In genomic region chr11:33893711-33894401, GRCh38 we compare ENCODE assay signal across 8 cellular contexts. TPM values are rescaled to one million over a fixed set of nuclear protein-coding genes. Genes with fewer than 3 reads are reported as not detected.
DNase-seq lines count a peak whose midpoint lies in the region; ATAC-seq, FAIRE-seq and TF ChIP-seq lines count a peak whose summit lies in the region.

No MANE protein-coding gene starts in this region.

- H3K79me2 ChIP-seq in GM12878 (ENCODE audit: control insufficient read depth, insufficient read depth, low read length): no peaks in the 10 kb centered on the region

- H3K4me1 ChIP-seq in GM12878 (ENCODE audit: control insufficient read depth, insufficient read depth, low read length): peaks cover 29% of the 10 kb centered on the region
- H3K4me1 ChIP-seq in A673 (ENCODE audit: insufficient read depth, low read length, poor library complexity, severe bottlenecking): peaks cover 66% of the 10 kb centered on the region

- TF ChIP-seq POLR2A in GM12878 (IDR thresholded peaks at IDR 0.05; ENCODE audit: low read depth, low read length): peak; percentile 89

- WGBS in GM12878 (ENCODE audit: insufficient coverage, insufficient replicate concordance, low lambda C conversion rate, missing lambda C conversion rate): under 1% methylated on average over 14 of the region's 14 CpGs

- FAIRE-seq in GM12878 (lab: Jason Lieb, UNC): peak; percentile 68

- in situ Hi-C loops in GM12878 (cut with MboI): no loop called here

- SMC1A ChIA-PET in GM12878 (lab: Charles Lee; ENCODE audit: uncharacterized antibody, unreplicated experiment): interaction anchor here (0.6 to 2.1 kb wide), 9 partner anchors 12 to 281 kb away, joined by 3 to 14 read pairs (median 3); no protein-coding TSS in a partner anchor

- no peaks in the 10 kb centered on the region for H4K20me1 ChIP-seq in GM12878 (ENCODE audit: control insufficient read depth, insufficient read depth)

- RAD21 ChIA-PET in GM12878 (lab: Charles Lee; ENCODE audit: unreplicated experiment): interaction anchor here (1.0 kb wide), 1 partner anchor 18 kb away, joined by 5 read pairs; no protein-coding TSS in a partner anchor

- H3K27ac ChIP-seq in GM12878 (ENCODE audit: control insufficient read depth, insufficient read depth) (peak overlapping the region; percentile 76), A673 (ENCODE audit: low read depth, low read length, poor library complexity, severe bottlenecking) (no peak overlapping the region)

- DNase-seq in T-helper 2 cell: peak in 4 of 5 experiments; percentile 15 to 74 (median 65)
- peak; percentile 92 for DNase-seq in GM12878 (ENCODE audit: low read depth, low spot score)
- peak; percentile 40 to 74 (median 50) for DNase-seq in stimulated activated CD4-positive, alpha-beta T cell treated with anti-CD3 and anti-CD28 coated beads, Interleukin-1b, Interleukin-23, amount 100 ng/mL, for 24 hours (ENCODE audit: low read depth in 4 of 4, low spot score in 1 of 4)
- DNase-seq in A673 (ENCODE audit: low spot score): no peak
- DNase-seq in dermis blood vessel endothelial cell: no peak
- no peak for DNase-seq in mesenteric fat pad (ENCODE audit: low spot score)

- 0 out of 2 replicates have a peak, but pooled peaks have one; percentile 5 for TF ChIP-seq RAD21 in GM12878 (IDR thresholded peaks at IDR 0.05; ENCODE audit: insufficient read depth, low read depth, low read length)

- POLR2A ChIA-PET in GM12878 (lab: Charles Lee) (interaction anchor here (0.5 to 1.3 kb wide), 3 partner anchors 9 to 544 kb away, joined by 3 to 4 read pairs (median 4); no protein-coding TSS in a partner anchor), A673 (lab: Charles Lee; ENCODE audit: low non-redundant PET) (no interaction called here)

- H3K27me3 ChIP-seq in GM12878 (replicated peaks in 1 of 2; ENCODE audit: control insufficient read depth in 2 of 2, insufficient read depth in 2 of 2, low read length in 1 of 2): no peaks in the 10 kb centered on the region; a peak in 1 of 4 replicates
- H3K27me3 ChIP-seq in A673 (replicated peaks; ENCODE audit: insufficient read depth, low read depth, low read length, poor library complexity): no peaks in the 10 kb centered on the region

- H3K4me3 ChIP-seq in GM12878: peak overlapping the region; percentile 73
- no peak overlapping the region for H3K4me3 ChIP-seq in A673 (ENCODE audit: low read depth, low read length, poor library complexity, severe bottlenecking)

- intact Hi-C loops in GM12878 (cut with micrococcal nuclease; ENCODE audit: unreplicated experiment): loop anchor here (1.0 to 2.0 kb wide), 2 partner anchors 18 to 27 kb away; no protein-coding TSS in a partner anchor
- intact Hi-C loops in A673 (cut with micrococcal nuclease; ENCODE audit: unreplicated experiment): no loop called here

- no peak for TF ChIP-seq CTCF in GM12878 (IDR thresholded peaks at IDR 0.05 in 2 of 3, conservative IDR thresholded peaks at IDR 0.05 in 1 of 3; ENCODE audit: control insufficient read depth in 2 of 3, extremely low read depth in 1 of 3, insufficient read depth in 1 of 3, low read depth in 3 of 3, low read length in 3 of 3)
- TF ChIP-seq CTCF in A673 (conservative IDR thresholded peaks at IDR 0.05; ENCODE audit: low read depth, low read length): no peak

- TF ChIP-seq EP300 in GM12878 (IDR thresholded peaks at IDR 0.05; ENCODE audit: borderline replicate concordance in 1 of 2, control insufficient read depth in 1 of 2, low read depth in 2 of 2, low read length in 2 of 2): peak; percentile 62 to 63; a peak in 2 of 4 replicates

- H3K36me3 ChIP-seq in GM12878 (ENCODE audit: control insufficient read depth in 2 of 2, insufficient read depth in 2 of 2, low read length in 1 of 2): no peaks in the 10 kb centered on the region
- no peaks in the 10 kb centered on the region for H3K36me3 ChIP-seq in A673 (ENCODE audit: insufficient read depth, low read length, poor library complexity, severe bottlenecking)

- no peaks in the 10 kb centered on the region; the same call in 2 of the 3 replicates for H3K9me3 ChIP-seq in GM12878 (replicated peaks; ENCODE audit: control insufficient read depth, insufficient read depth, low read length)
- H3K9me3 ChIP-seq in A673 (ENCODE audit: low read depth, low read length, poor library complexity, severe bottlenecking): no peaks in the 10 kb centered on the region

- CTCF ChIA-PET in GM12878 (lab: Yijun Ruan, JAX): interaction anchor here (1.5 to 1.8 kb wide), 4 partner anchors 19 to 35 kb away, joined by 3 to 6 read pairs (median 4); no protein-coding TSS in a partner anchor
- CTCF ChIA-PET in A673 (lab: Charles Lee): no interaction called here

- TSS peak; percentile 94 for BruUV-seq in GM12878 (replicated peaks; lab: Mats Ljungman, UMichigan)
- BruUV-seq in A673 (replicated peaks; lab: Mats Ljungman, UMichigan): no TSS peak

- peak overlapping the region; percentile 74 for H2AFZ ChIP-seq in GM12878 (ENCODE audit: control insufficient read depth, low read depth, low read length)

- peak overlapping the region; percentile 76 for H3K9ac ChIP-seq in GM12878 (ENCODE audit: control insufficient read depth, insufficient read depth, low read length)

- peak overlapping the region; percentile 88 for H3K4me2 ChIP-seq in GM12878 (ENCODE audit: control insufficient read depth, insufficient read depth)

- peak; percentile 82 for ATAC-seq in GM18870 (IDR thresholded peaks at IDR 0.05; ENCODE audit: unreplicated experiment)
- ATAC-seq in HG03060 (IDR thresholded peaks at IDR 0.05; ENCODE audit: low read depth, unreplicated experiment): peak; percentile 71
- ATAC-seq in GM12878: peak; percentile 92

TF ChIP-seq in GM12878, 131 proteins besides CTCF, POLR2A, EP300 and RAD21 (continues in another document):
- TF ChIP-seq KLF5 (IDR thresholded peaks at IDR 0.05; ENCODE audit: partially characterized antibody): no peak
- no peak for TF ChIP-seq HDAC6 (IDR thresholded peaks at IDR 0.05; ENCODE audit: unreplicated experiment)
- TF ChIP-seq GATAD2B (conservative IDR thresholded peaks at IDR 0.05; ENCODE audit: low read depth): peak; percentile 71; the same call in 1 of the 2 replicates
- TF ChIP-seq FOS (IDR thresholded peaks at IDR 0.05; ENCODE audit: borderline replicate concordance, extremely low read depth, insufficient read length): no peak
- no peak for TF ChIP-seq E2F4 (IDR thresholded peaks at IDR 0.05; ENCODE audit: low read depth, low read length)
- no peak for TF ChIP-seq JUND (IDR thresholded peaks at IDR 0.05; ENCODE audit: low read depth, low read length)
- TF ChIP-seq HDGF (IDR thresholded peaks at IDR 0.05): peak; percentile 78; the same call in 1 of the 2 replicates

RNA-seq across cellular contexts. Expression of gene LMO2, which starts 2.0 kb away (rescaled TPM):
- not detected in 2 replicates for total RNA-seq in GM12878 (2013; cell fraction: nucleolus; rRNA removed)
- 0.98 and 1.7 TPM in 2 replicates for total RNA-seq in GM12878 (2014; rRNA removed)
- total RNA-seq in GM12878 (2014; rRNA removed; fragmentation: Illumina TruSeq; extraction: Trizol): 1.0 and 1.2 TPM in 2 replicates
- total RNA-seq in GM12878 (2021): 0.98 and 1.7 TPM in 2 replicates
- polyA plus RNA-seq in GM12878 (2011; ENCODE audit: low read depth): 4.0 TPM
- 1.1 TPM in 2 replicates for polyA plus RNA-seq in GM12878 (2011; rRNA removed)
- polyA plus RNA-seq in GM12878 (2011; cell fraction: cytosol; rRNA removed): 0.42 and 0.53 TPM in 2 replicates
- 0.24 and 0.25 TPM in 2 replicates for polyA plus RNA-seq in GM12878 (2011; cell fraction: nucleus; rRNA removed)
- polyA plus RNA-seq in GM12878 (2012): 4.1 and 7.5 TPM in 2 replicates
- 1.4 and 1.9 TPM in 2 replicates for polyA plus RNA-seq in GM12878 (2014; fragmentation: Illumina TruSeq; extraction: Trizol)
- polyA plus RNA-seq in GM12878 (2014; fragmentation: Nextera tagmentation; extraction: Ambion mirVana): under 1 TPM; 0.29 to 0.47 TPM
- polyA plus RNA-seq in GM12878 (2014; rRNA removed): 1.7 TPM in 2 replicates
- polyA plus RNA-seq in GM12878 (2016; fragmentation: Nextera tagmentation; extraction: Ambion mirVana): under 1 TPM in 1 of 2 experiments, not detected in 1; 0.37 TPM
- 0.37 and 0.88 TPM in 2 replicates for polyA minus RNA-seq in GM12878 (2011; rRNA and poly(A)+ RNA removed)
- polyA minus RNA-seq in GM12878 (2011; cell fraction: cytosol; rRNA and poly(A)+ RNA removed): not detected in 2 replicates
- polyA minus RNA-seq in GM12878 (2011; cell fraction: nucleus; rRNA and poly(A)+ RNA removed): 0.12 and 0.48 TPM in 2 replicates
- total RNA-seq in A673 (2021): 39.0 and 46.7 TPM in 2 replicates
- total RNA-seq in dermis blood vessel endothelial cell: 107 and 149 TPM in 2 replicates
- total RNA-seq in mesenteric fat pad: 27.3 TPM

Comparison
In these comparisons a context has a peak if more than half of its experiments do, and no peak if none do; other contexts are left out.
1. DNase-seq: peak in T-helper 2 cell (4 of 5), GM12878 (single experiment) and stimulated activated CD4-positive, alpha-beta T cell treated with anti-CD3 and anti-CD28 coated beads, Interleukin-1b, Interleukin-23, amount 100 ng/mL, for 24 hours (4 of 4); none in A673 (single experiment), dermis blood vessel endothelial cell (single experiment) and mesenteric fat pad (single experiment).
2. RNA of gene LMO2, which starts 2.0 kb away (total RNA-seq): 107 to 149 TPM in dermis blood vessel endothelial cell, 39.0 to 46.7 TPM in A673 and 27.3 TPM in mesenteric fat pad (single experiment); 0.98 to 1.7 TPM in GM12878; every median in the first group is over 10 times any median in the second.
3. Peak in every context shown above with its lines, with median percentiles within 50 percentile points of each other: ATAC-seq.